Comparison of ENCODE assay signal across 1 cellular context in the genomic region with DNA sequence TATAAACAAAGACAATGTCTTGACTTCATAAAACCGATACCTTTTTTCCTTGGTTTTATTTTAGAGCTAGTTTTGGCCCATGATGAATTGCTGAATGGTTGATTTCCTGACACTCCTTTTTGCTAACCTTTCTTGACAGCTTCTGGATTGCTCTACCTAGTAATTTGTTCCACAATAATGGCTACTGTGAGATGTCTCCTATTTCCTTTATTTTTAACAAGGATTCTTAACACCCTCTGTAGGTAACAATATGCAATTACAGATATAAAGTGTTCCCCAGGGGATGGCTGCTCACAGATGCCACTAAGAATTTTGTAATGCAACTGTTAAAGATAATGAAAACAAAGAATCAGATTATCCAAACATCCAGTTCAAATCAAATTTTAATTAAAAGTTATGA.
TF ChIP-seq lines count a peak whose summit lies in the region.

No MANE protein-coding gene starts in this region.

TF ChIP-seq in GM23338, 12 proteins besides CTCF, POLR2A, EP300 and RAD21 (continued from another document):
- TF ChIP-seq, protein P1, sequence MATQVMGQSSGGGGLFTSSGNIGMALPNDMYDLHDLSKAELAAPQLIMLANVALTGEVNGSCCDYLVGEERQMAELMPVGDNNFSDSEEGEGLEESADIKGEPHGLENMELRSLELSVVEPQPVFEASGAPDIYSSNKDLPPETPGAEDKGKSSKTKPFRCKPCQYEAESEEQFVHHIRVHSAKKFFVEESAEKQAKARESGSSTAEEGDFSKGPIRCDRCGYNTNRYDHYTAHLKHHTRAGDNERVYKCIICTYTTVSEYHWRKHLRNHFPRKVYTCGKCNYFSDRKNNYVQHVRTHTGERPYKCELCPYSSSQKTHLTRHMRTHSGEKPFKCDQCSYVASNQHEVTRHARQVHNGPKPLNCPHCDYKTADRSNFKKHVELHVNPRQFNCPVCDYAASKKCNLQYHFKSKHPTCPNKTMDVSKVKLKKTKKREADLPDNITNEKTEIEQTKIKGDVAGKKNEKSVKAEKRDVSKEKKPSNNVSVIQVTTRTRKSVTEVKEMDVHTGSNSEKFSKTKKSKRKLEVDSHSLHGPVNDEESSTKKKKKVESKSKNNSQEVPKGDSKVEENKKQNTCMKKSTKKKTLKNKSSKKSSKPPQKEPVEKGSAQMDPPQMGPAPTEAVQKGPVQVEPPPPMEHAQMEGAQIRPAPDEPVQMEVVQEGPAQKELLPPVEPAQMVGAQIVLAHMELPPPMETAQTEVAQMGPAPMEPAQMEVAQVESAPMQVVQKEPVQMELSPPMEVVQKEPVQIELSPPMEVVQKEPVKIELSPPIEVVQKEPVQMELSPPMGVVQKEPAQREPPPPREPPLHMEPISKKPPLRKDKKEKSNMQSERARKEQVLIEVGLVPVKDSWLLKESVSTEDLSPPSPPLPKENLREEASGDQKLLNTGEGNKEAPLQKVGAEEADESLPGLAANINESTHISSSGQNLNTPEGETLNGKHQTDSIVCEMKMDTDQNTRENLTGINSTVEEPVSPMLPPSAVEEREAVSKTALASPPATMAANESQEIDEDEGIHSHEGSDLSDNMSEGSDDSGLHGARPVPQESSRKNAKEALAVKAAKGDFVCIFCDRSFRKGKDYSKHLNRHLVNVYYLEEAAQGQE (IDR thresholded peaks at IDR 0.05; ENCODE audit: unreplicated experiment) = no peak
- TF ChIP-seq ZNF331 (CRISPR knock-in tag; IDR thresholded peaks at IDR 0.05; ENCODE audit: low read depth) = no peak
